In genomic region chr11:13238879-13239514, GRCh38 we compare ENCODE assay signal across 1 cellular context.
A peak's percentile ranks its signal among the peaks of the same experiment; 100 is the strongest.
TF ChIP-seq lines count a peak whose summit lies in the region.

No MANE protein-coding gene starts in this region.

TF ChIP-seq in K562, 482 proteins besides CTCF, POLR2A, EP300 and RAD21 (continued from another document):
- no peak for TF ChIP-seq ERF (CRISPR knock-in tag; IDR thresholded peaks at IDR 0.05)
- no peak for TF ChIP-seq THAP12 (CRISPR knock-in tag; IDR thresholded peaks at IDR 0.05)
- no peak for TF ChIP-seq ATF2 (CRISPR knock-in tag; IDR thresholded peaks at IDR 0.05)
- no peak for TF ChIP-seq ARID4B (CRISPR knock-in tag; IDR thresholded peaks at IDR 0.05)
- no peak for TF ChIP-seq BCL6 (CRISPR knock-in tag; IDR thresholded peaks at IDR 0.05)
- TF ChIP-seq EHMT2 (IDR thresholded peaks at IDR 0.05): peak; percentile 23; the same call in 1 of the 2 replicates
- TF ChIP-seq DEAF1 (CRISPR knock-in tag; IDR thresholded peaks at IDR 0.05): peak; percentile 34; the same call in 1 of the 2 replicates
- TF ChIP-seq TCF15 (CRISPR knock-in tag; IDR thresholded peaks at IDR 0.05): no peak
- TF ChIP-seq SRSF9 (IDR thresholded peaks at IDR 0.05; ENCODE audit: borderline replicate concordance, low read depth, low read length): no peak
- TF ChIP-seq E2F4 (CRISPR knock-in tag; IDR thresholded peaks at IDR 0.05; ENCODE audit: low read depth): no peak
- TF ChIP-seq CTCFL (IDR thresholded peaks at IDR 0.05; ENCODE audit: borderline replicate concordance, insufficient read depth, low read depth, low read length, poor library complexity, severe bottlenecking): peak; percentile 55
- TF ChIP-seq MAFF (IDR thresholded peaks at IDR 0.05; ENCODE audit: low read length): no peak
- no peak for TF ChIP-seq ZNF124 (CRISPR knock-in tag; IDR thresholded peaks at IDR 0.05)
- TF ChIP-seq ZNF778 (CRISPR knock-in tag; IDR thresholded peaks at IDR 0.05): no peak
- TF ChIP-seq ZHX1 (conservative IDR thresholded peaks at IDR 0.05; ENCODE audit: low read length): no peak
- TF ChIP-seq SMC3 (conservative IDR thresholded peaks at IDR 0.05; ENCODE audit: insufficient read depth, low read depth, low read length): peak; percentile 50
- TF ChIP-seq SOX6 (IDR thresholded peaks at IDR 0.05): no peak
- TF ChIP-seq THRB (CRISPR knock-in tag; conservative IDR thresholded peaks at IDR 0.05): no peak
- no peak for TF ChIP-seq NFE2 (IDR thresholded peaks at IDR 0.05; ENCODE audit: low read depth)
- no peak for TF ChIP-seq CBFA2T3 (IDR thresholded peaks at IDR 0.05)
- no peak for TF ChIP-seq THAP7 (CRISPR knock-in tag; IDR thresholded peaks at IDR 0.05)
- TF ChIP-seq E2F8 (IDR thresholded peaks at IDR 0.05; ENCODE audit: low read depth, partially characterized antibody): no peak
- TF ChIP-seq TFAP4 (CRISPR knock-in tag; IDR thresholded peaks at IDR 0.05; ENCODE audit: borderline replicate concordance): no peak
- no peak for TF ChIP-seq NRF1 (conservative IDR thresholded peaks at IDR 0.05 in 1 of 2, IDR thresholded peaks at IDR 0.05 in 1 of 2)
- TF ChIP-seq NCOA1 (IDR thresholded peaks at IDR 0.05; ENCODE audit: low read depth): no peak
- TF ChIP-seq KDM1A (IDR thresholded peaks at IDR 0.05): no peak
- no peak for TF ChIP-seq RBM22 (IDR thresholded peaks at IDR 0.05; ENCODE audit: low read depth, low read length, poor library complexity, severe bottlenecking)
- TF ChIP-seq PCBP1 (IDR thresholded peaks at IDR 0.05; ENCODE audit: low read depth, low read length, poor library complexity, severe bottlenecking): no peak
TF ChIP-seq in K562: peak in this region for 6.
